Comparison of ENCODE assay signal across 1 cellular context in genomic region chr2:190782264-190782663, GRCh38.
TF ChIP-seq lines count a peak whose summit lies in the region.

No MANE protein-coding gene starts in this region.

TF ChIP-seq in GM23338, 12 proteins besides CTCF, POLR2A, EP300 and RAD21 (continued from another document):
- TF ChIP-seq ZNF462 (CRISPR knock-in tag; IDR thresholded peaks at IDR 0.05) (no peak), STAT1 (IDR thresholded peaks at IDR 0.05; ENCODE audit: unreplicated experiment) (no peak), POLR2AphosphoS5 (IDR thresholded peaks at IDR 0.05; ENCODE audit: low read depth) (no peak), NANOG (IDR thresholded peaks at IDR 0.05; ENCODE audit: borderline replicate concordance) (no peak), ETS1 (IDR thresholded peaks at IDR 0.05) (no peak), EZH2phosphoT487 (IDR thresholded peaks at IDR 0.05; ENCODE audit: unreplicated experiment) (no peak), EZH2 (IDR thresholded peaks at IDR 0.05; ENCODE audit: low read depth, unreplicated experiment) (no peak), CREB1 (CRISPR knock-in tag; IDR thresholded peaks at IDR 0.05; ENCODE audit: low read depth) (no peak), JUNB (IDR thresholded peaks at IDR 0.05; ENCODE audit: unreplicated experiment) (no peak)
TF ChIP-seq in GM23338: peak in this region for 0.
